In the genomic region with DNA sequence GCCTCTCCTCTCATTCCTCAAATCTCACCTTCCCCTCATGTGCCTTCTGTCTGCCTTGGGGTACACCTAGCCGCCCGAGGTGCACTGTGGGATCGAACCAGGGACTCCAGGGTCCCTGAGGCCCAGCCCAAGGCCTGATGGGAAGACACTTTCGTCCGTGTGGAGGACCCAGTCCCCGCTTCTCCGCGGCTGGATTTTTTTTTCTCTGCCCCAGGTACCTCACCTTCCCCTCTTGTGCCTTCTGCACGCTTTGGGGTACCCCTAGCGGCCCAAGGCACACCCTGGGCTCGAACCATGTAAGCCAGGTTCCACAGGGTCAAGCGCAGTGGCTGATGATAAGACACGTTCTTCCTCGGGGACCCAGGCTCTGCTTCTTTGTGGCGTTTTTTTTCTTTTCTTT, we compare ENCODE assay signal across 25 cellular contexts.
"Had no signal": no experiment of that assay in that cellular context is flagged by ENCODE, and none has a peak within 500 bp of the region (broad histone marks: within the 10 kb centered on the region; RNA-seq: fewer than 3 reads in every experiment).

No MANE protein-coding gene starts in this region.

- H3K27me3 ChIP-seq: brain microvascular endothelial cell, cardiac muscle cell, Peyer's patch had no signal

- H3K4me3 ChIP-seq: cardiac muscle cell, Peyer's patch had no signal

- H3K27me3 Mint-ChIP-seq: activated naive CD4-positive, alpha-beta T cell treated with anti-CD3 and anti-CD28 coated beads, Interleukin-2, amount 10 ng/mL, durations not matched to agents 7 days and 5 days; activated naive CD8-positive, alpha-beta T cell treated with anti-CD3 and anti-CD28 coated beads for 36 hours; activated T-helper 17 cell treated with anti-CD3 and anti-CD28 coated beads, Interleukin-2, amount 50 U/mL, for 72 hours had no signal

- H3K27ac Mint-ChIP-seq: activated naive CD4-positive, alpha-beta T cell treated with anti-CD3 and anti-CD28 coated beads, Interleukin-2, amount 10 ng/mL, durations not matched to agents 7 days and 5 days; activated naive CD8-positive, alpha-beta T cell treated with anti-CD3 and anti-CD28 coated beads for 36 hours; activated T-helper 17 cell treated with anti-CD3 and anti-CD28 coated beads, Interleukin-2, amount 50 U/mL, for 72 hours; T-helper 1 cell treated with Interleukin-12 subunit alpha and Interleukin-12 subunit beta and Interleukin-4 antibody, amounts not matched to agents 30 μg/mL and 1 μg/mL, for 36 hours; WTC11 had no signal

- H3K4me3 Mint-ChIP-seq: activated naive CD4-positive, alpha-beta T cell treated with anti-CD3 and anti-CD28 coated beads, Interleukin-2, amount 10 ng/mL, durations not matched to agents 7 days and 5 days; activated naive CD8-positive, alpha-beta T cell treated with anti-CD3 and anti-CD28 coated beads for 36 hours; activated T-helper 17 cell treated with anti-CD3 and anti-CD28 coated beads, Interleukin-2, amount 50 U/mL, for 72 hours; T-helper 1 cell treated with Interleukin-12 subunit alpha and Interleukin-12 subunit beta and Interleukin-4 antibody, amounts not matched to agents 30 μg/mL and 1 μg/mL, for 36 hours; WTC11 had no signal

- DNase-seq: activated CD4-positive, alpha-beta T cell treated with anti-CD3 and anti-CD28 coated beads for 48 hours; activated CD4-positive, alpha-beta T cell treated with anti-CD3 and anti-CD28 coated beads, Interleukin-2, amount 50 U/mL, for 4 hours; activated CD4-positive, CD25-positive, alpha-beta regulatory T cell treated with anti-CD3 and anti-CD28 coated beads, Interleukin-2, amount 50 U/mL, for 72 hours; activated CD8-positive, alpha-beta memory T cell treated with anti-CD3 and anti-CD28 coated beads for 24 hours; activated gamma-delta T cell treated with Interleukin-2 at 50 U/mL for 16 hours; activated naive CD4-positive, alpha-beta T cell treated with anti-CD3 and anti-CD28 coated beads, Interleukin-2, amount 10 ng/mL, durations not matched to agents 7 days and 5 days; activated naive CD8-positive, alpha-beta T cell treated with anti-CD3 and anti-CD28 coated beads for 36 hours; activated T-cell treated with anti-CD3 and anti-CD28 coated beads, Interleukin-2, amount 50 U/mL, for 48 hours; brain microvascular endothelial cell; Kasumi-1; KBM-7; NCI-H1048; NCI-H146; NCI-H187 treated with DMSO at 0.1 percent for 48 hours; NCI-H2081 treated with DMSO at 0.1 percent for 48 hours; NCI-H446; NCI-H524; Peyer's patch; SHP77 treated with DMSO at 0.1 percent for 48 hours; T-helper 9 cell had no signal

- H3K27ac ChIP-seq: brain microvascular endothelial cell, cardiac muscle cell, Peyer's patch, RWPE1 had no signal

- H3K4me1 Mint-ChIP-seq: activated naive CD4-positive, alpha-beta T cell treated with anti-CD3 and anti-CD28 coated beads, Interleukin-2, amount 10 ng/mL, durations not matched to agents 7 days and 5 days; activated naive CD8-positive, alpha-beta T cell treated with anti-CD3 and anti-CD28 coated beads for 36 hours; WTC11 had no signal

- H3K4me1 ChIP-seq: Peyer's patch had no signal

- ATAC-seq: activated T-helper 17 cell treated with anti-CD3 and anti-CD28 coated beads, Interleukin-2, amount 50 U/mL, for 72 hours; WTC11 had no signal

- H3K36me3 ChIP-seq: brain microvascular endothelial cell, cardiac muscle cell, Peyer's patch had no signal
